ENCODE assay signal across 16 cellular contexts in the genomic region with DNA sequence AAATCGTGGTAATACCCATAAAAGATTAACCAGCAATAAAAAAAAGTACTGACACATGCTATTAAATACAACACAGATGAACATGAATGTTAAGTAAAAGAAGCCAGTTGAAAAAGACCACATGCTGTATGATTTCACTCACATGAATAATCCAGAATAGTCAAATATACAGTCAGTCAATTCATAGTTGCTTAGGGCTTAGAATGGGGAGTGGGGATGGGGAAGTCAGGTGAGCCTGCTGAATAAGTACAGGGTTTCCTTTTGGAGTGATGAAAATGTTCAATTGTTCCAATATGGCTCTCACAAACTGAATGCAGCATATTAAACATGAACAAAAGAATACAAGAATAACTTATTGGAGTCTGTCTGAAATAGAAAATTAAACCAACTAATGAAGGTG. TPM values are rescaled to one million over a fixed set of nuclear protein-coding genes. Genes with fewer than 3 reads are reported as not detected.
DNase-seq lines count a peak whose midpoint lies in the region; ATAC-seq, FAIRE-seq and TF ChIP-seq lines count a peak whose summit lies in the region.
"Had no signal": no experiment of that assay in that cellular context is flagged by ENCODE, and none has a peak within 500 bp of the region (broad histone marks: within the 10 kb centered on the region; RNA-seq: fewer than 3 reads in every experiment).

No MANE protein-coding gene starts in this region.

- BruUV-seq in K562 (replicated peaks; lab: Mats Ljungman, UMichigan), result no TSS peak

- H3K4me3 ChIP-seq in MM.1S (ENCODE audit: low read length) (no peak overlapping the region), K562 (no peak overlapping the region), SJCRH30 (no peak overlapping the region)
- H3K4me3 ChIP-seq: gastroesophageal sphincter had no signal

- no peak for TF ChIP-seq RAD21 in K562 (CRISPR knock-in tag; conservative IDR thresholded peaks at IDR 0.05 in 1 of 2, IDR thresholded peaks at IDR 0.05 in 1 of 2)

- no peaks in the 10 kb centered on the region for H3K9me3 ChIP-seq in MM.1S (replicated peaks; ENCODE audit: insufficient read depth, low read length)
- H3K9me3 ChIP-seq in K562 (replicated peaks; ENCODE audit: control insufficient read depth, insufficient read depth, low read depth, low read length), result no peaks in the 10 kb centered on the region
- no peaks in the 10 kb centered on the region for H3K9me3 ChIP-seq in SJCRH30 (replicated peaks)
- H3K9me3 ChIP-seq: gastroesophageal sphincter, upper lobe of right lung had no signal

- H3K9me3 Mint-ChIP-seq in activated CD4-positive, alpha-beta T cell treated with anti-CD3 and anti-CD28 coated beads, Interleukin-2, amount 10 ng/mL, durations not matched to agents 7 days and 5 days, result no peaks in the 10 kb centered on the region
- H3K9me3 Mint-ChIP-seq in osteocyte (ENCODE audit: unreplicated experiment), result no peaks in the 10 kb centered on the region

- H3K27me3 ChIP-seq in MM.1S (replicated peaks; ENCODE audit: insufficient read depth, low read length) (no peaks in the 10 kb centered on the region), K562 (ENCODE audit: control insufficient read depth in 2 of 2, insufficient read depth in 2 of 2, low read length in 2 of 2) (no peaks in the 10 kb centered on the region), SJCRH30 (no peaks in the 10 kb centered on the region)
- H3K27me3 ChIP-seq: dorsolateral prefrontal cortex, gastroesophageal sphincter, upper lobe of right lung had no signal

- POLR2A ChIA-PET in activated CD4-positive, alpha-beta T cell treated with anti-CD3 and anti-CD28 coated beads, Interleukin-2, amount 10 ng/mL, durations not matched to agents 7 days and 5 days (lab: Charles Lee), result no interaction called here
- POLR2A ChIA-PET in K562 (lab: Yijun Ruan, JAX), result no interaction called here

- ATAC-seq in K562, result no peak
- ATAC-seq in HG02981 (IDR thresholded peaks at IDR 0.05; ENCODE audit: unreplicated experiment), result no peak
- ATAC-seq: gastroesophageal sphincter, left cardiac atrium, upper lobe of right lung had no signal

- H3K27ac ChIP-seq in MM.1S (ENCODE audit: low read length), result no peak overlapping the region
- no peak overlapping the region for H3K27ac ChIP-seq in K562 (ENCODE audit: extremely low read depth, low read depth, low read length)
- H3K27ac ChIP-seq in SJCRH30, result no peak overlapping the region
- H3K27ac ChIP-seq: dorsolateral prefrontal cortex, gastroesophageal sphincter, upper lobe of right lung had no signal

- no peak for FAIRE-seq in K562 (lab: Jason Lieb, UNC)

- CTCF ChIA-PET in activated CD4-positive, alpha-beta T cell treated with anti-CD3 and anti-CD28 coated beads, Interleukin-2, amount 10 ng/mL, durations not matched to agents 7 days and 5 days (lab: Charles Lee), result interaction anchor here (1.4 kb wide), 1 partner anchor 28 kb away, joined by 3 read pairs; no protein-coding TSS in a partner anchor
- CTCF ChIA-PET in K562 (lab: Yijun Ruan, JAX; ENCODE audit: low intra/inter-chr PET ratio), result no interaction called here

- 18% methylated on average over 1 of the region's 1 CpG for WGBS in K562 (ENCODE audit: insufficient coverage, low coverage, missing lambda C conversion rate)

- H3K27ac Mint-ChIP-seq in activated CD4-positive, alpha-beta T cell treated with anti-CD3 and anti-CD28 coated beads, Interleukin-2, amount 10 ng/mL, durations not matched to agents 7 days and 5 days, result no peak overlapping the region
- no peak overlapping the region for H3K27ac Mint-ChIP-seq in osteocyte (ENCODE audit: unreplicated experiment)

- H4K20me1 ChIP-seq in MM.1S (ENCODE audit: insufficient read depth, low read length) (no peaks in the 10 kb centered on the region), K562 (replicated peaks; ENCODE audit: control insufficient read depth, insufficient read depth, low read length) (no peaks in the 10 kb centered on the region; the same call in 1 of the 2 replicates)

- peak overlapping the region; percentile 17 for H3K4me3 Mint-ChIP-seq in activated CD4-positive, alpha-beta T cell treated with anti-CD3 and anti-CD28 coated beads, Interleukin-2, amount 10 ng/mL, durations not matched to agents 7 days and 5 days
- H3K4me3 Mint-ChIP-seq in osteocyte (ENCODE audit: unreplicated experiment), result peak overlapping the region; percentile 55

- H2AFZ ChIP-seq in MM.1S (ENCODE audit: low read length) (no peak overlapping the region), K562 (ENCODE audit: low read depth, low read length) (no peak overlapping the region)

- peaks cover 14% of the 10 kb centered on the region; the same call in 1 of the 2 replicates for H3K4me1 ChIP-seq in MM.1S (ENCODE audit: low read length)
- H3K4me1 ChIP-seq in K562 (replicated peaks in 1 of 2; ENCODE audit: control insufficient read depth in 2 of 2, insufficient read depth in 2 of 2, low read length in 2 of 2), result peaks cover 9% of the 10 kb centered on the region in 2 experiments; a peak in 3 of 5 replicates
- peaks cover 10% of the 10 kb centered on the region; the same call in 1 of the 2 replicates for H3K4me1 ChIP-seq in SJCRH30

- no peaks in the 10 kb centered on the region for H3K9me2 ChIP-seq in MM.1S (replicated peaks; ENCODE audit: insufficient read depth, low read length)

- peaks cover 33% of the 10 kb centered on the region for H3K4me1 Mint-ChIP-seq in activated CD4-positive, alpha-beta T cell treated with anti-CD3 and anti-CD28 coated beads, Interleukin-2, amount 10 ng/mL, durations not matched to agents 7 days and 5 days
- peaks cover 42% of the 10 kb centered on the region for H3K4me1 Mint-ChIP-seq in osteocyte (ENCODE audit: unreplicated experiment)

- peaks cover 68% of the 10 kb centered on the region for H3K79me2 ChIP-seq in MM.1S (ENCODE audit: low read length)
- H3K79me2 ChIP-seq in K562 (ENCODE audit: control insufficient read depth, insufficient read depth, low read length), result peaks cover 78% of the 10 kb centered on the region

- H3K9me1 ChIP-seq in K562 (ENCODE audit: control insufficient read depth, insufficient read depth, low read length), result no peaks in the 10 kb centered on the region

- TF ChIP-seq POLR2A in K562 (conservative IDR thresholded peaks at IDR 0.05), result no peak

- H3K27me3 Mint-ChIP-seq in activated CD4-positive, alpha-beta T cell treated with anti-CD3 and anti-CD28 coated beads, Interleukin-2, amount 10 ng/mL, durations not matched to agents 7 days and 5 days, result peaks cover 4% of the 10 kb centered on the region
- peaks cover 16% of the 10 kb centered on the region for H3K27me3 Mint-ChIP-seq in osteocyte (ENCODE audit: unreplicated experiment)

- no peak for DNase-seq in activated CD4-positive, alpha-beta T cell treated with anti-CD3 and anti-CD28 coated beads, Interleukin-2, amount 10 ng/mL, durations not matched to agents 7 days and 5 days
- DNase-seq in activated CD4-positive, alpha-beta T cell treated with anti-CD3 and anti-CD28 coated beads for 4 hours, result no peak
- no peak for DNase-seq in MM.1S
- DNase-seq in K562 (ENCODE audit: extremely low read depth in 1 of 4, low spot score in 3 of 4), result no peak
- no peak for DNase-seq in osteocyte (ENCODE audit: extremely low spot score, unreplicated experiment)
- DNase-seq in SJCRH30, result no peak
- DNase-seq in NCI-H1417 (lab: John Stamatoyannopoulos, UW), result no peak
- DNase-seq: activated CD4-positive, alpha-beta T cell treated with anti-CD3 and anti-CD28 coated beads, Interleukin-2, amount 50 U/mL, for 1 hour; amygdala; dorsolateral prefrontal cortex; EL; left cardiac atrium; NCI-H1930; upper lobe of right lung had no signal

- H3F3A ChIP-seq in MM.1S (ENCODE audit: insufficient read depth, low read length), result peaks cover 10% of the 10 kb centered on the region; the same call in 1 of the 2 replicates

- H3K4me2 ChIP-seq in MM.1S (ENCODE audit: low read depth, low read length) (0 out of 2 replicates have a peak overlapping the region, but pooled peaks have one; percentile 2), K562 (ENCODE audit: insufficient read depth, low read length) (peak overlapping the region; percentile 47; the same call in 1 of the 2 replicates)

- H3K36me3 Mint-ChIP-seq in activated CD4-positive, alpha-beta T cell treated with anti-CD3 and anti-CD28 coated beads, Interleukin-2, amount 10 ng/mL, durations not matched to agents 7 days and 5 days (ENCODE audit: low read depth), result peaks cover 11% of the 10 kb centered on the region
- H3K36me3 Mint-ChIP-seq in osteocyte (ENCODE audit: unreplicated experiment), result peaks cover 2% of the 10 kb centered on the region

- intact Hi-C loops in K562 (cut with micrococcal nuclease), result loop anchor here (5.0 kb wide), 2 partner anchors 40 to 145 kb away; partner anchors contain the start of gene STK17A

- TF ChIP-seq EP300 in K562 (IDR thresholded peaks at IDR 0.05; ENCODE audit: low read length), result no peak

- H3K36me3 ChIP-seq in MM.1S (replicated peaks; ENCODE audit: insufficient read depth, low read length) (no peaks in the 10 kb centered on the region), K562 (ENCODE audit: control insufficient read depth, insufficient read depth, low read length) (peaks cover 17% of the 10 kb centered on the region; the same call in 2 of the 3 replicates), SJCRH30 (no peaks in the 10 kb centered on the region)
- H3K36me3 ChIP-seq: gastroesophageal sphincter, upper lobe of right lung had no signal

- H3K9ac ChIP-seq in MM.1S (ENCODE audit: low read length) (no peak overlapping the region), K562 (ENCODE audit: insufficient read depth in 1 of 2, low read depth in 2 of 2, low read length in 2 of 2) (no peak overlapping the region)

- TF ChIP-seq CTCF in MM.1S (IDR thresholded peaks at IDR 0.05; ENCODE audit: low read length) (no peak), K562 (IDR thresholded peaks at IDR 0.05 in 2 of 3, conservative IDR thresholded peaks at IDR 0.05 in 1 of 3; ENCODE audit: insufficient read depth in 2 of 3, low read depth in 1 of 3, low read length in 3 of 3) (no peak), osteocyte (IDR thresholded peaks at IDR 0.05) (no peak)

- in situ Hi-C loops in K562 (cut with MboI), result no loop called here

RNA-seq across cellular contexts. Expression of gene COA1, which starts 1.8 kb away (rescaled TPM):
- total RNA-seq in activated CD4-positive, alpha-beta T cell treated with anti-CD3 and anti-CD28 coated beads, Interleukin-2, amount 10 ng/mL, durations not matched to agents 7 days and 5 days, result 10 to 100 TPM; 44.8 to 47.1 TPM
- 181 and 261 TPM in 2 replicates for total RNA-seq in K562 (2011; cell fraction: chromatin; rRNA removed; ENCODE audit: low replicate concordance)
- total RNA-seq in K562 (2011; cell fraction: nucleolus; rRNA removed), result 81.2 and 117 TPM in 2 replicates
- 236 and 385 TPM in 2 replicates for total RNA-seq in K562 (2011; cell fraction: nucleoplasm; rRNA removed)
- 105 and 109 TPM in 2 replicates for total RNA-seq in K562 (2014; rRNA removed)
- 197 TPM in 2 replicates for total RNA-seq in K562 (2014; rRNA removed; fragmentation: Illumina TruSeq; extraction: Trizol)
- 130 and 143 TPM in 2 replicates for total RNA-seq in K562 (2015; rRNA removed; fragmentation: Illumina TruSeq; extraction: Trizol)
- 137 and 149 TPM in 2 replicates for total RNA-seq in K562 (2021)
- 98.9 and 105 TPM in 2 replicates for polyA plus RNA-seq in K562 (2011; rRNA removed)
- 79.1 and 145 TPM in 2 replicates for polyA plus RNA-seq in K562 (2011; cell fraction: cytosol; rRNA removed)
- polyA plus RNA-seq in K562 (2011; cell fraction: nucleus; rRNA removed), result 90.7 and 107 TPM in 2 replicates
- 163 and 167 TPM in 2 replicates for polyA plus RNA-seq in K562 (2012)
- polyA plus RNA-seq in K562 (2014; fragmentation: Illumina TruSeq; extraction: Trizol), result 190 and 215 TPM in 2 replicates
- 100 to 1,000 TPM; 432 to 463 TPM for polyA plus RNA-seq in K562 (2014; fragmentation: Nextera tagmentation; extraction: Ambion mirVana)
- 181 and 203 TPM in 2 replicates for polyA plus RNA-seq in K562 (2014; rRNA removed)
- polyA minus RNA-seq in K562 (2011; rRNA and poly(A)+ RNA removed), result 110 and 121 TPM in 2 replicates
- polyA minus RNA-seq in K562 (2011; cell fraction: cytosol; rRNA and poly(A)+ RNA removed), result 39.2 and 42.5 TPM in 2 replicates
- 60.6 and 89.1 TPM in 2 replicates for polyA minus RNA-seq in K562 (2011; cell fraction: nucleus; rRNA and poly(A)+ RNA removed)
- total RNA-seq in osteocyte, result 45.9 and 47.8 TPM in 2 replicates
- 132 and 134 TPM in 2 replicates for total RNA-seq in SJCRH30 (2014; rRNA removed; shearing (Covaris generic))

RNA-seq across cellular contexts. Expression of gene BLVRA, which starts 31.0 kb away (rescaled TPM):
- 10 to 100 TPM; 22.0 to 29.4 TPM for total RNA-seq in activated CD4-positive, alpha-beta T cell treated with anti-CD3 and anti-CD28 coated beads, Interleukin-2, amount 10 ng/mL, durations not matched to agents 7 days and 5 days
- 13.8 and 14.5 TPM in 2 replicates for total RNA-seq in K562 (2011; cell fraction: chromatin; rRNA removed; ENCODE audit: low replicate concordance)
- 9.5 and 15.5 TPM in 2 replicates for total RNA-seq in K562 (2011; cell fraction: nucleolus; rRNA removed)
- 13.6 and 14.7 TPM in 2 replicates for total RNA-seq in K562 (2011; cell fraction: nucleoplasm; rRNA removed)
- total RNA-seq in K562 (2014; rRNA removed), result 48.2 and 59.6 TPM in 2 replicates
- total RNA-seq in K562 (2014; rRNA removed; fragmentation: Illumina TruSeq; extraction: Trizol), result 54.4 and 54.8 TPM in 2 replicates
- total RNA-seq in K562 (2015; rRNA removed; fragmentation: Illumina TruSeq; extraction: Trizol), result 48.3 and 48.5 TPM in 2 replicates
- total RNA-seq in K562 (2021), result 50.9 and 56.6 TPM in 2 replicates
- 52.5 and 61.5 TPM in 2 replicates for polyA plus RNA-seq in K562 (2011; rRNA removed)
- 29.0 and 42.5 TPM in 2 replicates for polyA plus RNA-seq in K562 (2011; cell fraction: cytosol; rRNA removed)
- polyA plus RNA-seq in K562 (2011; cell fraction: nucleus; rRNA removed), result 11.2 and 19.2 TPM in 2 replicates
- polyA plus RNA-seq in K562 (2012), result 79.1 and 113 TPM in 2 replicates
- 64.2 and 69.0 TPM in 2 replicates for polyA plus RNA-seq in K562 (2014; fragmentation: Illumina TruSeq; extraction: Trizol)
- 100 to 1,000 TPM; 125 to 147 TPM for polyA plus RNA-seq in K562 (2014; fragmentation: Nextera tagmentation; extraction: Ambion mirVana)
- polyA plus RNA-seq in K562 (2014; rRNA removed), result 77.7 and 79.7 TPM in 2 replicates
- 36.3 and 37.4 TPM in 2 replicates for polyA minus RNA-seq in K562 (2011; rRNA and poly(A)+ RNA removed)
- polyA minus RNA-seq in K562 (2011; cell fraction: cytosol; rRNA and poly(A)+ RNA removed), result 20.9 and 23.4 TPM in 2 replicates
- polyA minus RNA-seq in K562 (2011; cell fraction: nucleus; rRNA and poly(A)+ RNA removed), result 6.1 and 10.4 TPM in 2 replicates
- total RNA-seq in osteocyte, result 19.0 and 21.2 TPM in 2 replicates
- 42.0 and 42.8 TPM in 2 replicates for total RNA-seq in SJCRH30 (2014; rRNA removed; shearing (Covaris generic))
